In the genomic region with DNA sequence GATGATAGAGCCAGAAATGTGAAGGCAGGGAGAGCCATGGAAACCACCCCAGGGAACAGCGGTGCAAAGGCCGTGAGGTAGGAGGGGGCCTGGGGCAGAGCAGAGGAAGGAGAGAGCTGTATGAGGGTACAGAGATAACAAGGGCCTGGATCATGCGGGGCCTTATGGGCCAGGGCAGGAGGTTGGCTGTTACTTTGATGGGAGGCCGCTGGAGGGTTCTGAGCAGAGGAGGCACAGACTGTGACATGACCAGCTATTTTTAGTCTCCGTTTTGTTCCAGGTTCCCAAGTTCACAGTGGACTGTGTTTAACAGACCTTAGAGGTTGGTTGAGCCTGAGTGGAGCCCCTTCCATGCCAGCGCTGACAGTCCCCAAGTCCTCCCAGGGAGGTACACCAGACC, we compare ENCODE assay signal across 21 cellular contexts.
DNase-seq lines count a peak whose midpoint lies in the region; ATAC-seq and TF ChIP-seq lines count a peak whose summit lies in the region.
"Had no signal": no experiment of that assay in that cellular context is flagged by ENCODE, and none has a peak within 500 bp of the region (broad histone marks: within the 10 kb centered on the region; RNA-seq: fewer than 3 reads in every experiment).

No MANE protein-coding gene starts in this region.

- no peaks in the 10 kb centered on the region for H3K27me3 ChIP-seq in heart left ventricle
- H3K27me3 ChIP-seq in tibial artery: no peaks in the 10 kb centered on the region

- H3K27me3 Mint-ChIP-seq in activated T-helper 17 cell treated with anti-CD3 and anti-CD28 coated beads, Interleukin-2, amount 50 U/mL, for 72 hours: peaks cover 7% of the 10 kb centered on the region

- H3K4me3 ChIP-seq in heart left ventricle: peak overlapping the region in 6 of 12 donors; percentile 7 to 35 (median 23)
- no peak overlapping the region for H3K4me3 ChIP-seq in tibial artery

- peak in 1 of 2 donors; percentile 15 for TF ChIP-seq POLR2A in heart left ventricle (IDR thresholded peaks at IDR 0.05)

- H3K9me3 ChIP-seq in heart left ventricle: no peaks in the 10 kb centered on the region
- no peaks in the 10 kb centered on the region for H3K9me3 ChIP-seq in tibial artery

- H3K4me1 ChIP-seq in heart left ventricle (peaks cover 0 to 58% (median 28%) of the 10 kb centered on the region in 12 donors), tibial artery (peaks cover 0 to 31% (median 22%) of the 10 kb centered on the region in 4 donors)

- H3K4me3 Mint-ChIP-seq in activated T-helper 17 cell treated with anti-CD3 and anti-CD28 coated beads, Interleukin-2, amount 50 U/mL, for 72 hours: no peak overlapping the region
- H3K4me3 Mint-ChIP-seq: activated CD4-positive, alpha-beta T cell treated with anti-CD3 and anti-CD28 coated beads, Interleukin-2, amount 10 ng/mL, durations not matched to agents 24 days and 14 days; CD8-positive, alpha-beta T cell; stimulated activated effector memory CD8-positive, alpha-beta T cell treated with anti-CD3 and anti-CD28 coated beads, Interleukin-12 subunit alpha, Interleukin-12 subunit beta, amount 100 ng/mL, for 72 hours had no signal

- intact Hi-C loops in heart left ventricle (cut with DNase I): no loop called here
- intact Hi-C loops in tibial artery (cut with DNase I; ENCODE audit: low total_unique reads): no loop called here

- WGBS in heart left ventricle, 4 donors: 50 to 60% (median 55%) methylated on average over 6 of the region's 6 CpGs

- no peaks in the 10 kb centered on the region for H3K9me3 Mint-ChIP-seq in activated T-helper 17 cell treated with anti-CD3 and anti-CD28 coated beads, Interleukin-2, amount 50 U/mL, for 72 hours
- H3K9me3 Mint-ChIP-seq: activated CD4-positive, alpha-beta T cell treated with anti-CD3 and anti-CD28 coated beads, Interleukin-2, amount 10 ng/mL, durations not matched to agents 24 days and 14 days; activated naive CD4-positive, alpha-beta T cell treated with anti-CD3 and anti-CD28 coated beads, Interleukin-2, amount 50 U/mL, for 72 hours; CD8-positive, alpha-beta T cell; stimulated activated effector memory CD8-positive, alpha-beta T cell treated with anti-CD3 and anti-CD28 coated beads, Interleukin-12 subunit alpha, Interleukin-12 subunit beta, amount 100 ng/mL, for 72 hours had no signal

- TF ChIP-seq CTCF in heart left ventricle (IDR thresholded peaks at IDR 0.05) (no peak), tibial artery (IDR thresholded peaks at IDR 0.05) (no peak)

- H3K27ac ChIP-seq in heart left ventricle (peak overlapping the region; percentile 73 to 100 (median 92)), tibial artery (peak overlapping the region; percentile 76 to 78)
- H3K27ac ChIP-seq: epithelial cell of prostate, parathyroid adenoma, WERI-Rb-1 had no signal

- no peak for ATAC-seq in activated T-helper 17 cell treated with anti-CD3 and anti-CD28 coated beads, Interleukin-2, amount 50 U/mL, for 72 hours (replicated peaks)
- ATAC-seq in heart left ventricle (peak; percentile 84 to 91 (median 89)), GM19328 (IDR thresholded peaks at IDR 0.05; ENCODE audit: unreplicated experiment) (no peak)
- ATAC-seq: activated naive CD4-positive, alpha-beta T cell treated with anti-CD3 and anti-CD28 coated beads, Interleukin-2, amount 50 U/mL, for 72 hours; CD8-positive, alpha-beta T cell; stimulated activated effector memory CD8-positive, alpha-beta T cell treated with anti-CD3 and anti-CD28 coated beads, Interleukin-12 subunit alpha, Interleukin-12 subunit beta, amount 100 ng/mL, for 72 hours had no signal

- H3K36me3 ChIP-seq in heart left ventricle: peaks cover 0 to 90% (median 44%) of the 10 kb centered on the region in 9 donors
- peaks cover 8 to 84% (median 72%) of the 10 kb centered on the region in 3 donors for H3K36me3 ChIP-seq in tibial artery

- DNase-seq in heart left ventricle (peak in 4 of 5 donors; percentile 79 to 88 (median 84)), mesenteric fat pad (ENCODE audit: low spot score) (peak; percentile 57), tibial artery (peak in 1 of 2 donors; percentile 30), NCI-H526 treated with DMSO at 0.1 percent for 48 hours (lab: John Stamatoyannopoulos, UW) (no peak)
- no peak for DNase-seq in stimulated activated CD8-positive, alpha-beta memory T cell treated with anti-CD3 and anti-CD28 coated beads, Interleukin-4, amount 100 ng/mL, for 48 hours
- DNase-seq: activated CD4-positive, alpha-beta T cell treated with anti-CD3 and anti-CD28 coated beads, Interleukin-2, amount 10 ng/mL, durations not matched to agents 24 days and 14 days; CD8-positive, alpha-beta T cell; central memory CD4-positive, alpha-beta T cell; DMS153; KBM-7; MM.1S; NCI-H1436; NCI-H446; T-helper 9 cell; WERI-Rb-1 had no signal

- H3K4me1 Mint-ChIP-seq in activated T-helper 17 cell treated with anti-CD3 and anti-CD28 coated beads, Interleukin-2, amount 50 U/mL, for 72 hours: no peaks in the 10 kb centered on the region
- H3K4me1 Mint-ChIP-seq: stimulated activated effector memory CD8-positive, alpha-beta T cell treated with anti-CD3 and anti-CD28 coated beads, Interleukin-12 subunit alpha, Interleukin-12 subunit beta, amount 100 ng/mL, for 72 hours had no signal

- H3K36me3 Mint-ChIP-seq in activated T-helper 17 cell treated with anti-CD3 and anti-CD28 coated beads, Interleukin-2, amount 50 U/mL, for 72 hours (ENCODE audit: low read depth): no peaks in the 10 kb centered on the region
- H3K36me3 Mint-ChIP-seq: CD8-positive, alpha-beta T cell; stimulated activated effector memory CD8-positive, alpha-beta T cell treated with anti-CD3 and anti-CD28 coated beads, Interleukin-12 subunit alpha, Interleukin-12 subunit beta, amount 100 ng/mL, for 72 hours had no signal

- H3K27ac Mint-ChIP-seq in activated T-helper 17 cell treated with anti-CD3 and anti-CD28 coated beads, Interleukin-2, amount 50 U/mL, for 72 hours: peak overlapping the region; percentile 12
- H3K27ac Mint-ChIP-seq: activated CD4-positive, alpha-beta T cell treated with anti-CD3 and anti-CD28 coated beads, Interleukin-2, amount 10 ng/mL, durations not matched to agents 24 days and 14 days; activated naive CD4-positive, alpha-beta T cell treated with anti-CD3 and anti-CD28 coated beads, Interleukin-2, amount 50 U/mL, for 72 hours; CD8-positive, alpha-beta T cell; stimulated activated effector memory CD8-positive, alpha-beta T cell treated with anti-CD3 and anti-CD28 coated beads, Interleukin-12 subunit alpha, Interleukin-12 subunit beta, amount 100 ng/mL, for 72 hours had no signal

Comparison
In these comparisons a context has a peak if more than half of its experiments do, and no peak if none do; other contexts are left out.
1. ATAC-seq: peak in heart left ventricle (4 of 4); none in activated T-helper 17 cell treated with anti-CD3 and anti-CD28 coated beads, Interleukin-2, amount 50 U/mL, for 72 hours (single experiment) and GM19328 (single experiment).
2. DNase-seq: peak in heart left ventricle (4 of 5) and mesenteric fat pad (single experiment); none in NCI-H526 treated with DMSO at 0.1 percent for 48 hours (single experiment) and stimulated activated CD8-positive, alpha-beta memory T cell treated with anti-CD3 and anti-CD28 coated beads, Interleukin-4, amount 100 ng/mL, for 48 hours (single experiment).